Comparison of ENCODE assay signal across 36 cellular contexts in the genomic region with DNA sequence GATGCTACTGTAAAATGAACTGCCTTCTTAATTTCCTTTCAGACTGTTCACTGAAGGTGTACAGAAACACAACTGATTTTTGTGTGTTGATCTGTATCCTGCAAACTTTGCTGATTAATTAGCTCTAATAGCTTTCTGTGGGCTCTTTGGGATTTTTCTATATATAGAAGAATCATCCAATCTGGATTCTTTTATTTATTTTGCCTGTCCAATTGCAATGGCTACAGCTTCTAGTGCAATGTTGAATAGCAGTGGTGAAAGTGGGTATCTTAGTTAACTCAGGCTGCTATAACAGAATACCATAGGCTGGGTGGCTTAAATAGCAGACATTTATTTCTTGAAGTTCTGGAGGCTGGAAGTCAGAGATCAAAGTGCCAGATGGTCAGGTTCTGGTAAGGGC.
DNase-seq lines count a peak whose midpoint lies in the region; ATAC-seq, FAIRE-seq and TF ChIP-seq lines count a peak whose summit lies in the region.
"Had no signal": no experiment of that assay in that cellular context is flagged by ENCODE, and none has a peak within 500 bp of the region (broad histone marks: within the 10 kb centered on the region; RNA-seq: fewer than 3 reads in every experiment).

No MANE protein-coding gene starts in this region.

- H3K79me2 ChIP-seq in HepG2 (ENCODE audit: insufficient read depth, low read length): no peaks in the 10 kb centered on the region
- no peaks in the 10 kb centered on the region for H3K79me2 ChIP-seq in osteoblast (ENCODE audit: insufficient read depth, low read length)

- CTCF ChIA-PET in HepG2 (lab: Yijun Ruan, JAX; ENCODE audit: low intra/inter-chr PET ratio, low total read pairs): no interaction called here
- CTCF ChIA-PET in HEK293 (lab: Yijun Ruan, JAX): interaction anchor here (0.6 to 0.8 kb wide), 3 partner anchors 77 to 665 kb away, joined by 3 to 4 read pairs (median 3); no protein-coding TSS in a partner anchor
- CTCF ChIA-PET in Calu3 (lab: Charles Lee): no interaction called here

- ATAC-seq in HepG2: no peak
- no peak for ATAC-seq in right lobe of liver
- ATAC-seq in GM18858 (IDR thresholded peaks at IDR 0.05; ENCODE audit: unreplicated experiment): no peak
- ATAC-seq: A549; CD8-positive, alpha-beta T cell had no signal

- TF ChIP-seq EP300 in HepG2 (IDR thresholded peaks at IDR 0.05; ENCODE audit: low read depth in 2 of 2, low read length in 2 of 2) (no peak), HepG2 (CRISPR knock-in tag; IDR thresholded peaks at IDR 0.05; ENCODE audit: borderline replicate concordance) (no peak)

- in situ Hi-C loops in HepG2 (cut with HindIII; ENCODE audit: extremely low pct_ligation_motif_present, low pct_unique_long_range_greater_than_20kb): no loop called here

- TF ChIP-seq CTCF in HepG2 (CRISPR knock-in tag; IDR thresholded peaks at IDR 0.05): no peak
- TF ChIP-seq CTCF in right lobe of liver (IDR thresholded peaks at IDR 0.05): no peak
- TF ChIP-seq CTCF in HEK293 (tag by site-specific recombination; IDR thresholded peaks at IDR 0.05): no peak
- no peak for TF ChIP-seq CTCF in endothelial cell (IDR thresholded peaks at IDR 0.05; ENCODE audit: unreplicated experiment)
- no peak for TF ChIP-seq CTCF in osteoblast (IDR thresholded peaks at IDR 0.05; ENCODE audit: extremely low read depth, low read depth, low read length)
- no peak for TF ChIP-seq CTCF in Calu3 (IDR thresholded peaks at IDR 0.05; ENCODE audit: unreplicated experiment)

- intact Hi-C loops in HepG2 (cut with micrococcal nuclease; ENCODE audit: unreplicated experiment): no loop called here
- intact Hi-C loops in right lobe of liver (cut with DNase I): no loop called here
- intact Hi-C loops in Calu3 (cut with micrococcal nuclease; ENCODE audit: unreplicated experiment): no loop called here

- H3K9me3 ChIP-seq in HepG2 (ENCODE audit: low read length): peaks cover 16% of the 10 kb centered on the region
- peaks cover 0 to 8% (median 0%) of the 10 kb centered on the region in 4 donors for H3K9me3 ChIP-seq in right lobe of liver
- H3K9me3 ChIP-seq in HEK293 (ENCODE audit: control insufficient read depth, insufficient read depth, low read depth, low read length): no peaks in the 10 kb centered on the region
- no peaks in the 10 kb centered on the region for H3K9me3 ChIP-seq in osteoblast (ENCODE audit: low read depth, low read length)
- H3K9me3 ChIP-seq: BE2C had no signal

- H3K27me3 ChIP-seq in HepG2 (ENCODE audit: control insufficient read depth in 1 of 2, insufficient read depth in 2 of 2, low read length in 2 of 2) (no peaks in the 10 kb centered on the region), right lobe of liver (no peaks in the 10 kb centered on the region), osteoblast (ENCODE audit: insufficient read depth, low read length) (no peaks in the 10 kb centered on the region)
- H3K27me3 ChIP-seq: BE2C; BLaER1; BLaER1 treated with 17β-estradiol and CSF1 and Interleukin-3, amounts not matched to agents 10 nM and 100 nM had no signal

- BruUV-seq in HepG2 (replicated peaks; lab: Mats Ljungman, UMichigan): no TSS peak
- no TSS peak for BruUV-seq in Calu3 (replicated peaks; lab: Mats Ljungman, UMichigan)

- peaks cover 6% of the 10 kb centered on the region for H3K9me3 Mint-ChIP-seq in endothelial cell (ENCODE audit: unreplicated experiment)
- peaks cover 8% of the 10 kb centered on the region for H3K9me3 Mint-ChIP-seq in Calu3 (ENCODE audit: low read depth, unreplicated experiment)

- H3K27me3 Mint-ChIP-seq in endothelial cell (ENCODE audit: unreplicated experiment) (peaks cover 3% of the 10 kb centered on the region), Calu3 (ENCODE audit: unreplicated experiment) (no peaks in the 10 kb centered on the region)
- H3K27me3 Mint-ChIP-seq: B cell; CD4-positive, alpha-beta memory T cell; CD4-positive, alpha-beta T cell; CD4-positive, CD25-positive, alpha-beta regulatory T cell; CD8-positive, alpha-beta memory T cell had no signal

- POLR2A ChIA-PET in HepG2 (lab: Yijun Ruan, JAX): no interaction called here
- POLR2A ChIA-PET in HEK293 (lab: Yijun Ruan, JAX): no interaction called here

- H3K27ac ChIP-seq in HepG2 (ENCODE audit: extremely low read length, insufficient read depth, low read length): no peak overlapping the region
- H3K27ac ChIP-seq in right lobe of liver: no peak overlapping the region
- no peak overlapping the region for H3K27ac ChIP-seq in HEK293 (ENCODE audit: extremely low read depth, low read depth, low read length)
- H3K27ac ChIP-seq in osteoblast (ENCODE audit: low read depth, low read length): no peak overlapping the region
- H3K27ac ChIP-seq: 22Rv1; A549; BLaER1; BLaER1 treated with 17β-estradiol and CSF1 and Interleukin-3, amounts not matched to agents 10 nM and 100 nM; C4-2B had no signal

- H3K4me3 ChIP-seq in HepG2 (replicated peaks in 1 of 3; ENCODE audit: insufficient read depth in 1 of 3, low read depth in 2 of 3, low read length in 3 of 3) (no peak overlapping the region), right lobe of liver (no peak overlapping the region), HEK293 (ENCODE audit: low read depth, low read length) (no peak overlapping the region), osteoblast (ENCODE audit: insufficient read depth, low read length) (no peak overlapping the region)
- H3K4me3 ChIP-seq: A549; BLaER1; BLaER1 treated with 17β-estradiol and CSF1 and Interleukin-3, amounts not matched to agents 10 nM and 100 nM had no signal

- no peaks in the 10 kb centered on the region for H3K4me1 ChIP-seq in HepG2 (ENCODE audit: insufficient read depth, low read length)
- H3K4me1 ChIP-seq in right lobe of liver: no peaks in the 10 kb centered on the region
- no peaks in the 10 kb centered on the region for H3K4me1 ChIP-seq in HEK293 (ENCODE audit: control insufficient read depth, insufficient read depth, low read length)
- peaks cover 4% of the 10 kb centered on the region for H3K4me1 ChIP-seq in osteoblast (ENCODE audit: insufficient read depth, low read length)
- H3K4me1 ChIP-seq: A549; BLaER1; BLaER1 treated with 17β-estradiol and CSF1 and Interleukin-3, amounts not matched to agents 10 nM and 100 nM; Caco-2 had no signal

- H4K20me1 ChIP-seq in HepG2 (ENCODE audit: insufficient read depth, low read length) (no peaks in the 10 kb centered on the region), osteoblast (ENCODE audit: insufficient read depth, low read length) (no peaks in the 10 kb centered on the region)
- H4K20me1 ChIP-seq: BLaER1 had no signal

- H3K27ac Mint-ChIP-seq in endothelial cell (ENCODE audit: unreplicated experiment) (no peak overlapping the region), Calu3 (ENCODE audit: unreplicated experiment) (no peak overlapping the region)
- H3K27ac Mint-ChIP-seq: B cell; CD14-positive monocyte; CD4-positive, alpha-beta memory T cell; CD4-positive, alpha-beta T cell; CD4-positive, CD25-positive, alpha-beta regulatory T cell; CD8-positive, alpha-beta memory T cell; CD8-positive, alpha-beta T cell had no signal

- TF ChIP-seq POLR2A in HepG2 (IDR thresholded peaks at IDR 0.05; ENCODE audit: insufficient read depth in 1 of 2, low read depth in 2 of 2, low read length in 2 of 2) (no peak), right lobe of liver (IDR thresholded peaks at IDR 0.05) (no peak)

- no peak for DNase-seq in HepG2 (ENCODE audit: low spot score)
- no peak for DNase-seq in right lobe of liver
- DNase-seq in endothelial cell (ENCODE audit: low spot score): no peak
- peak; percentile 34 for DNase-seq in osteoblast (ENCODE audit: insufficient read length, low spot score, missing footprints)
- DNase-seq in stimulated activated CD4-positive, alpha-beta T cell treated with anti-CD3 and anti-CD28 coated beads, Interleukin-15, amount 100 ng/mL, for 24 hours: no peak
- DNase-seq in Calu3: no peak
- DNase-seq: 8988T; ACHN; AML-193; BE2C; C1 segment of cervical spinal cord; Caco-2; CD4-positive, alpha-beta memory T cell; CD4-positive, alpha-beta T cell; CD4-positive, CD25-positive, alpha-beta regulatory T cell; CD8-positive, alpha-beta memory T cell; CD8-positive, alpha-beta T cell; COR-L47; DMS 273 treated with DMSO at 0.1 percent for 48 hours; DMS153; DMS53; DMS79; DMS79 treated with DMSO at 0.1 percent for 48 hours; DND-41; EL had no signal

- no peak for TF ChIP-seq RAD21 in HepG2 (CRISPR knock-in tag; IDR thresholded peaks at IDR 0.05)

- no peaks in the 10 kb centered on the region for H3K4me1 Mint-ChIP-seq in endothelial cell (ENCODE audit: unreplicated experiment)
- no peaks in the 10 kb centered on the region for H3K4me1 Mint-ChIP-seq in Calu3 (ENCODE audit: low read depth, unreplicated experiment)
- H3K4me1 Mint-ChIP-seq: B cell, CD14-positive monocyte had no signal

- H3K9ac ChIP-seq in HepG2 (ENCODE audit: insufficient read depth, low read depth, low read length): no peak overlapping the region
- H3K9ac ChIP-seq: BLaER1; BLaER1 treated with 17β-estradiol and CSF1 and Interleukin-3, amounts not matched to agents 10 nM and 100 nM had no signal

- no peak for FAIRE-seq in HepG2 (lab: Jason Lieb, UNC)
- FAIRE-seq: A204.1, A549, D721Med had no signal

- H3K36me3 Mint-ChIP-seq in endothelial cell (ENCODE audit: low read depth, unreplicated experiment) (peaks cover 34% of the 10 kb centered on the region), Calu3 (ENCODE audit: insufficient read depth, unreplicated experiment) (no peaks in the 10 kb centered on the region)

- H3K4me2 ChIP-seq in HepG2 (ENCODE audit: low read depth, low read length) (no peak overlapping the region), osteoblast (ENCODE audit: insufficient read depth, low read length) (no peak overlapping the region)
- H3K4me2 ChIP-seq: A549; BLaER1; BLaER1 treated with 17β-estradiol and CSF1 and Interleukin-3, amounts not matched to agents 10 nM and 100 nM had no signal

- H2AFZ ChIP-seq in HepG2 (ENCODE audit: low read length) (no peak overlapping the region), osteoblast (ENCODE audit: low read length) (no peak overlapping the region)

- H3K36me3 ChIP-seq in HepG2 (replicated peaks in 1 of 2; ENCODE audit: control insufficient read depth in 1 of 2, insufficient read depth in 2 of 2, low read length in 2 of 2) (peaks cover 0 to 4% of the 10 kb centered on the region in 2 experiments; a peak in 1 of 5 replicates), right lobe of liver (peaks cover 0 to 9% (median 0%) of the 10 kb centered on the region in 4 donors), HEK293 (ENCODE audit: control insufficient read depth in 2 of 2, insufficient read depth in 1 of 2, low read length in 2 of 2) (peaks cover 0 to 9% of the 10 kb centered on the region in 2 experiments; a peak in 1 of 3 replicates), osteoblast (ENCODE audit: insufficient read depth, low read length) (peaks cover 16% of the 10 kb centered on the region)

- H3K4me3 Mint-ChIP-seq in endothelial cell (ENCODE audit: unreplicated experiment) (peak overlapping the region; percentile 57), Calu3 (ENCODE audit: low read depth, unreplicated experiment) (no peak overlapping the region)
- H3K4me3 Mint-ChIP-seq: B cell; CD14-positive monocyte; CD4-positive, alpha-beta memory T cell; CD4-positive, alpha-beta T cell; CD4-positive, CD25-positive, alpha-beta regulatory T cell; CD8-positive, alpha-beta memory T cell; CD8-positive, alpha-beta T cell had no signal

TF ChIP-seq in HepG2, 621 proteins besides CTCF, POLR2A, EP300 and RAD21 (continues in another document):
- TF ChIP-seq ZFP37 (CRISPR knock-in tag; IDR thresholded peaks at IDR 0.05; ENCODE audit: borderline replicate concordance): no peak

TF ChIP-seq in HEK293, 187 proteins besides CTCF, POLR2A, EP300 and RAD21 (continues in another document):
- TF ChIP-seq SETDB1 (IDR thresholded peaks at IDR 0.05; ENCODE audit: insufficient read length, low read length): peak; percentile 54
